7 cellular contexts compared by ENCODE assay signal in the genomic region with DNA sequence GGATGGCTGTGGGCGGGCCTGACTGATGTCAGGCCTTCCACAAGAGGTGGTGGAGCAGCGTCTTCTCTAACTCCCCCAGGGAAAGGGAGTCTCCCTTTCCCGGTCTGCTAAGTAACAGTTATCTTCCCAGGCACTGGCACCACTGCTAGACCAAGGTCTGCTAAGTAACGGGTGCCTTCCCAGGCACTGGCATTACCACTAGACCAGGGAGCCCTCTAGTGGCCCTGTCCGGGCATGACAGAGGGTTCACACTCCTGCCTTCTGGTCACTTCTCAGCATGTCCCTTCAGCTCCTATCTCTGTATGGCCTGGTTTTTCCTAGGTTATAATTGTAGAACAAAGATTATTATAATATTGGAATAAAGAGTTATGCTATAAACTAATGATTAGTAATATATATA. TPM values are rescaled to one million over a fixed set of nuclear protein-coding genes. Genes with fewer than 3 reads are reported as not detected.
DNase-seq lines count a peak whose midpoint lies in the region; TF ChIP-seq lines count a peak whose summit lies in the region.
"Not testable (repeated sequence)": the region's sequence is repeated elsewhere in the genome, so short reads cannot be mapped to it uniquely, and the experiment has no call there.
"Had no signal": no experiment of that assay in that cellular context is flagged by ENCODE, and none has a peak within 500 bp of the region (broad histone marks: within the 10 kb centered on the region; RNA-seq: fewer than 3 reads in every experiment).

No MANE protein-coding gene starts in this region.

- intact Hi-C loops in esophagus squamous epithelium (cut with DNase I) (loop anchor here (2.0 kb wide), 1 partner anchor 85 kb away; no protein-coding TSS in a partner anchor), sigmoid colon (cut with DNase I) (loop anchor here (2.0 to 10.0 kb wide), 2 partner anchors 85 to 233 kb away; no protein-coding TSS in a partner anchor)

- H4K20me1 ChIP-seq in H9 (ENCODE audit: control insufficient read depth, insufficient read depth, insufficient read length), result not testable (repeated sequence)

- peaks cover 2 to 10% (median 8%) of the 10 kb centered on the region in 3 experiments; a peak in 3 of 7 replicates for H3K36me3 Mint-ChIP-seq in H9 (ENCODE audit: insufficient read depth in 1 of 3, low read depth in 3 of 3)

- not testable (repeated sequence) for H2BK5ac ChIP-seq in H9 (ENCODE audit: insufficient read length, low read length)

- peaks cover 7 to 20% of the 10 kb centered on the region in 2 experiments; a peak in 3 of 4 replicates for H3K4me1 Mint-ChIP-seq in H9

- H3K56ac ChIP-seq in H9 (ENCODE audit: insufficient read length, low read depth, low read length), result not testable (repeated sequence)

- not testable (repeated sequence) for H3K9ac ChIP-seq in H9 (ENCODE audit: extremely low read depth, insufficient read length, low read length)

- H3K23ac ChIP-seq in H9 (ENCODE audit: insufficient read length, low read depth, low read length), result not testable (repeated sequence)

- H3K9me3 Mint-ChIP-seq in H9, result not testable (repeated sequence)

- not testable (repeated sequence) for H3K4me3 Mint-ChIP-seq in H9

- H3K14ac ChIP-seq in H9 (ENCODE audit: insufficient read depth, low read length), result not testable (repeated sequence)

- H3K27ac Mint-ChIP-seq in H9, result not testable (repeated sequence)

- not testable (repeated sequence) for TF ChIP-seq EP300 in sigmoid colon (IDR thresholded peaks at IDR 0.05)

- DNase-seq in C1 segment of cervical spinal cord (lab: John Stamatoyannopoulos, UW), result peak in 12 of 14 donors; percentile 8 to 81 (median 54)
- not testable (repeated sequence) for DNase-seq in H9; esophagus squamous epithelium (lab: John Stamatoyannopoulos, UW)
- peak; percentile 36 for DNase-seq in NCI-H460 (ENCODE audit: extremely low read depth, low read depth)
- peak; percentile 58 to 63 for DNase-seq in activated CD8-positive, alpha-beta memory T cell treated with anti-CD3 and anti-CD28 coated beads for 4 hours (ENCODE audit: low read depth in 2 of 2)
- peak; percentile 89 for DNase-seq in sigmoid colon

- not testable (repeated sequence) for H3K4ac ChIP-seq in H9 (ENCODE audit: low read depth, low read length)

- peaks cover 29% of the 10 kb centered on the region for H3K27me3 Mint-ChIP-seq in H9 (ENCODE audit: low read depth)

- H4K91ac ChIP-seq in H9 (ENCODE audit: insufficient read length, low read depth, low read length), result not testable (repeated sequence)

- H3T11ph ChIP-seq in H9 (ENCODE audit: low read length), result not testable (repeated sequence)

- H3K4me3 ChIP-seq in esophagus squamous epithelium, sigmoid colon: not testable (repeated sequence)

- not testable (repeated sequence) for H3K27me3 ChIP-seq in H9 (ENCODE audit: insufficient read depth, low read length); esophagus squamous epithelium; sigmoid colon

- H3K79me1 ChIP-seq in H9 (ENCODE audit: insufficient read depth, low read depth, low read length, poor library complexity, severe bottlenecking), result not testable (repeated sequence)

- H2BK120ac ChIP-seq in H9 (ENCODE audit: low read depth, low read length, poor library complexity, severe bottlenecking), result not testable (repeated sequence)

- no CpG with 5 or more reads among the region's 5 CpGs for WGBS in H9 (ENCODE audit: extremely low coverage, insufficient read length, low lambda C conversion rate)
- WGBS in esophagus squamous epithelium, 2 donors, result 0% methylated on average over 1 of the region's 5 CpGs; no CpG with 5 or more reads in 1 of the 2 donors
- 1% methylated on average over 2 of the region's 5 CpGs; no CpG with 5 or more reads in 1 of the 2 donors for WGBS in sigmoid colon, 2 donors

- H3K4me2 ChIP-seq in H9 (ENCODE audit: insufficient read depth, insufficient read length, low read length), result not testable (repeated sequence)

- not testable (repeated sequence) for H3K18ac ChIP-seq in H9 (ENCODE audit: insufficient read length, low read depth, low read length)

- H4K8ac ChIP-seq in H9 (replicated peaks; ENCODE audit: insufficient read length, low read depth, low read length), result not testable (repeated sequence)

- H2BK15ac ChIP-seq in H9 (ENCODE audit: low read depth, low read length), result not testable (repeated sequence)

- H3K27ac ChIP-seq in H9 (ENCODE audit: insufficient read length, low read depth, low read length); esophagus squamous epithelium; sigmoid colon: not testable (repeated sequence)

- not testable (repeated sequence) for H2BK12ac ChIP-seq in H9 (ENCODE audit: insufficient read length, low read depth, low read length)

- not testable (repeated sequence) for H3K4me1 ChIP-seq in H9 (ENCODE audit: insufficient read depth, low read length); sigmoid colon
- H3K4me1 ChIP-seq in esophagus squamous epithelium, result peaks cover 0 to 10% (median 0%) of the 10 kb centered on the region in 3 donors

- not testable (repeated sequence) for H2BK20ac ChIP-seq in H9 (ENCODE audit: low read depth, low read length, poor library complexity, severe bottlenecking)

- not testable (repeated sequence) for H4K5ac ChIP-seq in H9 (ENCODE audit: insufficient read length, low read depth, low read length)

- H3K9me3 ChIP-seq in H9 (ENCODE audit: control insufficient read depth, low read depth, low read length); esophagus squamous epithelium; sigmoid colon: not testable (repeated sequence)

- H2AK5ac ChIP-seq in H9 (ENCODE audit: insufficient read length, low read length), result not testable (repeated sequence)

- H3K79me2 ChIP-seq in H9 (ENCODE audit: insufficient read depth, low read length), result not testable (repeated sequence)

- not testable (repeated sequence) for TF ChIP-seq POLR2A in esophagus squamous epithelium (IDR thresholded peaks at IDR 0.05); sigmoid colon (IDR thresholded peaks at IDR 0.05)

- TF ChIP-seq CTCF in H9 (conservative IDR thresholded peaks at IDR 0.05) (peak; percentile 63), esophagus squamous epithelium (IDR thresholded peaks at IDR 0.05) (peak; percentile 25 to 51 (median 36)), sigmoid colon (IDR thresholded peaks at IDR 0.05) (peak in 2 of 4 experiments; percentile 22 to 52)

- H2AFZ ChIP-seq in H9 (ENCODE audit: low read length), result not testable (repeated sequence)

- peaks cover 0 to 23% (median 0%) of the 10 kb centered on the region in 3 donors for H3K36me3 ChIP-seq in esophagus squamous epithelium
- H3K36me3 ChIP-seq in sigmoid colon, result peaks cover 0 to 24% (median 0%) of the 10 kb centered on the region in 4 donors

- H3K23me2 ChIP-seq in H9 (ENCODE audit: insufficient read length, low read depth, low read length, poor library complexity, severe bottlenecking), result not testable (repeated sequence)

RNA-seq across cellular contexts. Expression of a gene that starts 1.8 kb away (rescaled TPM):
- total RNA-seq in H9 (2021), result 0.50 and 0.70 TPM in 2 replicates
- total RNA-seq in NCI-H460 (2014; rRNA removed; shearing (Covaris generic)), result not detected in 2 replicates
- not detected in 2 replicates for polyA plus RNA-seq in NCI-H460 (2014; cell fraction: nucleus; rRNA removed)
- under 1 TPM; 0.26 to 0.99 (median 0.67) TPM for total RNA-seq in esophagus squamous epithelium
- total RNA-seq in sigmoid colon, result under 1 TPM in 3 of 4 donors, not detected in 1; 0.16 to 0.95 (median 0.36) TPM
- 10 to 100 TPM in 1 of 3 donors, under 1 TPM in 1, not detected in 1; 0.60 to 12.0 TPM for polyA plus RNA-seq in sigmoid colon
- total RNA-seq: Daoy had no signal

RNA-seq across cellular contexts. Expression of a gene that starts 40.2 kb away (rescaled TPM):
- total RNA-seq in H9 (2021) (2.6 and 3.1 TPM in 2 replicates), esophagus squamous epithelium (under 1 TPM in 2 of 4 donors, not detected in 2; 0.40 to 0.95 TPM), sigmoid colon (under 1 TPM in 2 of 4 donors, not detected in 2; 0.14 to 0.36 TPM)
- total RNA-seq in NCI-H460 (2014; rRNA removed; shearing (Covaris generic)), result 0.05 TPM in 1 of 2 replicates, not detected in the other
- polyA plus RNA-seq in NCI-H460 (2014; cell fraction: nucleus; rRNA removed), result 0.92 TPM in 1 of 2 replicates, not detected in the other
- polyA plus RNA-seq in sigmoid colon, result 10 to 100 TPM in 1 of 3 donors, 1 to 10 TPM in 1, under 1 TPM in 1; 0.92 to 32.6 (median 3.6) TPM

RNA-seq across cellular contexts. Expression of a gene that starts 40.8 kb away (rescaled TPM):
- total RNA-seq in H9 (2021) (39.5 and 45.2 TPM in 2 replicates), esophagus squamous epithelium (1 to 10 TPM in 1 of 4 donors, under 1 TPM in 2, not detected in 1; 0.57 to 1.4 (median 0.83) TPM), sigmoid colon (1 to 10 TPM in 1 of 4 donors, under 1 TPM in 3; 0.41 to 1.7 (median 0.60) TPM)
- total RNA-seq in NCI-H460 (2014; rRNA removed; shearing (Covaris generic)), result 2.9 and 3.7 TPM in 2 replicates
- polyA plus RNA-seq in NCI-H460 (2014; cell fraction: nucleus; rRNA removed), result 9.9 and 20.3 TPM in 2 replicates
- polyA plus RNA-seq in sigmoid colon, result 1 to 10 TPM in 1 of 3 donors, not detected in 2; 5.3 TPM

RNA-seq across cellular contexts. Expression of a gene that starts 49.5 kb away (rescaled TPM):
- total RNA-seq in H9 (2021), result 6.0 and 7.0 TPM in 2 replicates
- 0.12 and 0.55 TPM in 2 replicates for total RNA-seq in NCI-H460 (2014; rRNA removed; shearing (Covaris generic))
- polyA plus RNA-seq in NCI-H460 (2014; cell fraction: nucleus; rRNA removed), result 0.13 TPM in 1 of 2 replicates, not detected in the other
- total RNA-seq in esophagus squamous epithelium, result 1 to 10 TPM; 2.5 to 7.5 (median 5.3) TPM
- 1 to 10 TPM; 1.2 to 6.4 (median 3.1) TPM for total RNA-seq in sigmoid colon
- 1 to 10 TPM; 1.2 to 6.2 (median 3.9) TPM for polyA plus RNA-seq in sigmoid colon

RNA-seq across cellular contexts. Expression of a gene that starts 59.4 kb away (rescaled TPM):
- 31.8 and 32.8 TPM in 2 replicates for total RNA-seq in H9 (2021)
- 5.7 and 10.2 TPM in 2 replicates for total RNA-seq in NCI-H460 (2014; rRNA removed; shearing (Covaris generic))
- polyA plus RNA-seq in NCI-H460 (2014; cell fraction: nucleus; rRNA removed), result 48.6 and 48.9 TPM in 2 replicates
- 10 to 100 TPM in 3 of 4 donors, 1 to 10 TPM in 1; 9.3 to 20.2 (median 13.1) TPM for total RNA-seq in esophagus squamous epithelium
- total RNA-seq in sigmoid colon, result 10 to 100 TPM in 1 of 4 donors, 1 to 10 TPM in 3; 3.9 to 11.6 (median 6.3) TPM
- 10 to 100 TPM; 14.4 to 39.3 (median 15.3) TPM for polyA plus RNA-seq in sigmoid colon
